ENCODE assay signal across 8 cellular contexts in the genomic region with DNA sequence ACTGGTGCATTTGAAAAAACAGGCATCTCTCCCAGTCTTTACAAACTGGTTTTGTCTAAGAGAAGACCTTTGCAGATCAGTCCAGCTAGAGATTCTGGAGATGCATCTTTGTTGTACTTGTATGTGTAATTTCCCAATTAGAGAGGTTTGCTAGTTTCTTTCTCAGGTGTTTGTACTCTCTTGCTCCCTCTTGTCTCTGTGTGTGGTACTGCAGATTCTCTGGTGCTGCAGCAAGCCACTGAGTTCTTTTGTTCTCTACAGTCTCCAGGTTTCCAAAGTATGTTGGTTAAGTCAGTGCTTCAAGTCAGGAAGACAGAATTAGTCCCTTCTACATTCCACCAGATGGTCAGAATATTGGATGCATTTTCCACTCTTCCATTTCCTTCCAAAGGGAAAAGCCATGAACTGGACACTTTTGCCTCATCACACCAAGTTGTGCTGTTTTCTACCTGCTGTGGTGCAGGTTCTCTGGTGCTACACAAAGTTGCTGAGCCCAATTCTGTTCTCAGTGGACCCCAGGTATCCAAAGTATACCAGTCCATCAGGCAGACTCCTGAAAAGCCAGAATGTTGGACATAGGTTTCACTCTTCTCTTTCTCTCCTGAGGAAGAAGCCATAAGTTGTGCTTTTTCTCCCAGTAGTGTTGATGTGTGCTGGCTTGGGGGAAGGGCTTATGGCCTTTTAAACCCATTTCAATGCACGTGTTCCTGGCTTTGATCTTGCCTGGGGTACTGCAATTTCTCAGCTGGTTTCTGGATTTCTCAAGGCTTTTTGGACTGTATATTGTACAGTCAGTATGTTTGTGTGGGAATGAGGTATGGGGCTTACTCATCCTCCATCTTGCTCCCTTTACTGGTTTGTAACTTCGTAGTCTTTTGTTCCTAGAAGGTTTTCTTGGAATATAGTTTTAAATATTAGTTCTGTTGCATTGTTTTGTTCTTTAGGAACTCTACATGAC. TPM values are rescaled to one million over a fixed set of nuclear protein-coding genes. Genes with fewer than 3 reads are reported as not detected.
DNase-seq lines count a peak whose midpoint lies in the region; ATAC-seq, FAIRE-seq and TF ChIP-seq lines count a peak whose summit lies in the region.

No MANE protein-coding gene starts in this region.

- no peak overlapping the region for H2BK5ac ChIP-seq in neuronal stem cell (ENCODE audit: low read length)

- no peaks in the 10 kb centered on the region for H3K36me3 ChIP-seq in Peyer's patch
- no peaks in the 10 kb centered on the region for H3K36me3 ChIP-seq in neuronal stem cell (replicated peaks in 1 of 2; ENCODE audit: control insufficient read depth in 2 of 2, insufficient read depth in 2 of 2, low read length in 2 of 2)

- H3K18ac ChIP-seq in neuronal stem cell (ENCODE audit: low read length): no peak overlapping the region

- no peak overlapping the region for H3K9ac ChIP-seq in neuronal stem cell (ENCODE audit: low read depth, low read length, poor library complexity)

- WGBS in neuronal stem cell (ENCODE audit: extremely low coverage in 2 of 2, insufficient read length in 2 of 2, insufficient replicate concordance in 1 of 2), 2 donors: no CpG with 5 or more reads among the region's 2 CpGs

- H3K9me3 ChIP-seq in Peyer's patch (no peaks in the 10 kb centered on the region), neuronal stem cell (replicated peaks in 1 of 2; ENCODE audit: control insufficient read depth in 2 of 2, insufficient read depth in 1 of 2, low read depth in 1 of 2, low read length in 2 of 2) (peaks cover 0 to 17% of the 10 kb centered on the region in 2 donors)

- H2AK5ac ChIP-seq in neuronal stem cell (ENCODE audit: low read depth, low read length): no peak overlapping the region

- no peak overlapping the region for H3K23ac ChIP-seq in neuronal stem cell (ENCODE audit: low read depth, low read length, poor library complexity)

- H3K79me1 ChIP-seq in neuronal stem cell (ENCODE audit: low read depth, low read length): peaks cover 11% of the 10 kb centered on the region

- H3K4me3 ChIP-seq in Peyer's patch (no peak overlapping the region), neuronal stem cell (ENCODE audit: low read length in 2 of 2) (no peak overlapping the region)

- H3K27me3 ChIP-seq in Peyer's patch (no peaks in the 10 kb centered on the region), neuronal stem cell (ENCODE audit: control insufficient read depth in 3 of 3, insufficient read depth in 3 of 3, low read depth in 1 of 3, low read length in 3 of 3) (no peaks in the 10 kb centered on the region)

- no peak overlapping the region for H2BK15ac ChIP-seq in neuronal stem cell (ENCODE audit: low read length)

- H3K4me1 ChIP-seq in Peyer's patch: peaks cover 0 to 17% (median 0%) of the 10 kb centered on the region in 4 donors
- H3K4me1 ChIP-seq in neuronal stem cell (ENCODE audit: control insufficient read depth in 2 of 2, insufficient read depth in 1 of 2, low read depth in 1 of 2, low read length in 2 of 2): peaks cover 0 to 6% of the 10 kb centered on the region in 2 donors

- H2BK120ac ChIP-seq in neuronal stem cell (ENCODE audit: low read depth, low read length): no peak overlapping the region

- H3K14ac ChIP-seq in neuronal stem cell (ENCODE audit: low read length): no peak overlapping the region

- H3K4me2 ChIP-seq in neuronal stem cell (ENCODE audit: insufficient read depth, low read length, poor library complexity, severe bottlenecking): no peak overlapping the region

- peak; percentile 84 for FAIRE-seq in H54 (lab: Jason Lieb, UNC)

- H3K27ac ChIP-seq in Peyer's patch (no peak overlapping the region), neuronal stem cell (replicated peaks; ENCODE audit: low read length) (no peak overlapping the region)

- intact Hi-C loops in posterior vena cava (cut with DNase I): no loop called here

- ATAC-seq in HG02571 (IDR thresholded peaks at IDR 0.05; ENCODE audit: unreplicated experiment): no peak

- no peak overlapping the region for H4K91ac ChIP-seq in neuronal stem cell (ENCODE audit: low read depth, low read length, poor library complexity)

- H2AFZ ChIP-seq in neuronal stem cell (ENCODE audit: low read length): no peak overlapping the region

- TF ChIP-seq POLR2A in H54 (IDR thresholded peaks at IDR 0.05; ENCODE audit: low read depth, low read length) (no peak), Peyer's patch (IDR thresholded peaks at IDR 0.05) (no peak)

- H4K8ac ChIP-seq in neuronal stem cell (ENCODE audit: low read depth, low read length): no peak overlapping the region

- peak in 4 of 6 experiments; percentile 41 to 59 (median 54) for TF ChIP-seq CTCF in Peyer's patch (IDR thresholded peaks at IDR 0.05)

- no peak overlapping the region for H3K4ac ChIP-seq in neuronal stem cell (ENCODE audit: low read length)

- DNase-seq in Daoy (ENCODE audit: low read depth): peak; percentile 13
- DNase-seq in H54 (ENCODE audit: insufficient read length, low spot score): no peak
- peak in 1 of 3 donors; percentile 57 for DNase-seq in Peyer's patch
- peak; percentile 34 for DNase-seq in central memory CD4-positive, alpha-beta T cell
- peak; percentile 15 for DNase-seq in neuronal stem cell (ENCODE audit: low spot score)
- no peak for DNase-seq in posterior vena cava (ENCODE audit: low spot score)
- no peak for DNase-seq in cerebellum (ENCODE audit: low spot score)

- no peak overlapping the region for H2BK12ac ChIP-seq in neuronal stem cell (ENCODE audit: low read length)

RNA-seq across cellular contexts. Expression of a gene that starts 29.8 kb away (rescaled TPM):
- total RNA-seq in Daoy (2014; rRNA removed; shearing (Covaris generic)): 13.0 and 23.7 TPM in 2 replicates
- total RNA-seq in Peyer's patch (10 to 100 TPM; 22.6 to 70.1 (median 28.3) TPM), posterior vena cava (10 to 100 TPM; 31.6 to 37.7 TPM), cerebellum (77.9 TPM)
- polyA plus RNA-seq in neuronal stem cell (2013, experiment 1 of 2): 19.9 TPM
- 20.6 TPM for polyA plus RNA-seq in neuronal stem cell (2013, experiment 2 of 2)

Comparison
In these comparisons a context has a peak if more than half of its experiments do, and no peak if none do; other contexts are left out.
1. DNase-seq: peak in Daoy (single experiment), central memory CD4-positive, alpha-beta T cell (single experiment) and neuronal stem cell (single experiment); none in H54 (single experiment), posterior vena cava (single experiment) and cerebellum (single experiment).